Comparison of ENCODE assay signal across 1 cellular context in genomic region chr7:121001234-121001633, GRCh38.
TF ChIP-seq lines count a peak whose summit lies in the region.

No MANE protein-coding gene starts in this region.

TF ChIP-seq in K562, 482 proteins besides CTCF, POLR2A, EP300 and RAD21:
- TF ChIP-seq CREB5 (CRISPR knock-in tag; IDR thresholded peaks at IDR 0.05) (0 out of 2 replicates have a peak, but pooled peaks have one; percentile 41), MAFF (IDR thresholded peaks at IDR 0.05; ENCODE audit: low read length) (peak; percentile 96), ATF3 (IDR thresholded peaks at IDR 0.05) (no peak), ATF3 (CRISPR knock-in tag; conservative IDR thresholded peaks at IDR 0.05) (0 out of 2 replicates have a peak, but pooled peaks have one; percentile 20), MAFK (IDR thresholded peaks at IDR 0.05; ENCODE audit: low read length) (peak; percentile 96), HOXB6 (CRISPR knock-in tag; IDR thresholded peaks at IDR 0.05; ENCODE audit: borderline replicate concordance) (no peak), TAL1 (IDR thresholded peaks at IDR 0.05) (no peak), ZC3H8 (IDR thresholded peaks at IDR 0.05) (no peak), GATA2 (CRISPR knock-in tag; IDR thresholded peaks at IDR 0.05) (no peak), UBTF (IDR thresholded peaks at IDR 0.05; ENCODE audit: borderline replicate concordance in 1 of 2, low read depth in 2 of 2, low read length in 2 of 2) (no peak), ZNF316 (IDR thresholded peaks at IDR 0.05) (peak; percentile 98), CXXC5 (CRISPR knock-in tag; IDR thresholded peaks at IDR 0.05) (no peak), SMAD4 (CRISPR knock-in tag; conservative IDR thresholded peaks at IDR 0.05) (0 out of 2 replicates have a peak, but pooled peaks have one; percentile 40), MECOM (CRISPR knock-in tag; IDR thresholded peaks at IDR 0.05) (peak; percentile 31; the same call in 1 of the 2 replicates), ETV5 (CRISPR knock-in tag; IDR thresholded peaks at IDR 0.05; ENCODE audit: low read depth) (no peak), KDM4B (IDR thresholded peaks at IDR 0.05; ENCODE audit: borderline replicate concordance in 2 of 2, low read depth in 1 of 2) (no peak), KLF10 (CRISPR knock-in tag; IDR thresholded peaks at IDR 0.05) (0 out of 2 replicates have a peak, but pooled peaks have one; percentile 44), ZNF23 (CRISPR knock-in tag; IDR thresholded peaks at IDR 0.05) (no peak), CBFA2T2 (conservative IDR thresholded peaks at IDR 0.05) (no peak), MAFG (tag; conservative IDR thresholded peaks at IDR 0.05) (peak; percentile 92), ZC3H4 (CRISPR knock-in tag; IDR thresholded peaks at IDR 0.05; ENCODE audit: borderline replicate concordance) (no peak), C11orf30 (IDR thresholded peaks at IDR 0.05; ENCODE audit: low read depth) (peak; percentile 95)
- TF ChIP-seq, protein P1, sequence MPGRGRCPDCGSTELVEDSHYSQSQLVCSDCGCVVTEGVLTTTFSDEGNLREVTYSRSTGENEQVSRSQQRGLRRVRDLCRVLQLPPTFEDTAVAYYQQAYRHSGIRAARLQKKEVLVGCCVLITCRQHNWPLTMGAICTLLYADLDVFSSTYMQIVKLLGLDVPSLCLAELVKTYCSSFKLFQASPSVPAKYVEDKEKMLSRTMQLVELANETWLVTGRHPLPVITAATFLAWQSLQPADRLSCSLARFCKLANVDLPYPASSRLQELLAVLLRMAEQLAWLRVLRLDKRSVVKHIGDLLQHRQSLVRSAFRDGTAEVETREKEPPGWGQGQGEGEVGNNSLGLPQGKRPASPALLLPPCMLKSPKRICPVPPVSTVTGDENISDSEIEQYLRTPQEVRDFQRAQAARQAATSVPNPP (IDR thresholded peaks at IDR 0.05; ENCODE audit: borderline replicate concordance, insufficient read depth, insufficient read length): no peak
- TF ChIP-seq, protein P2, sequence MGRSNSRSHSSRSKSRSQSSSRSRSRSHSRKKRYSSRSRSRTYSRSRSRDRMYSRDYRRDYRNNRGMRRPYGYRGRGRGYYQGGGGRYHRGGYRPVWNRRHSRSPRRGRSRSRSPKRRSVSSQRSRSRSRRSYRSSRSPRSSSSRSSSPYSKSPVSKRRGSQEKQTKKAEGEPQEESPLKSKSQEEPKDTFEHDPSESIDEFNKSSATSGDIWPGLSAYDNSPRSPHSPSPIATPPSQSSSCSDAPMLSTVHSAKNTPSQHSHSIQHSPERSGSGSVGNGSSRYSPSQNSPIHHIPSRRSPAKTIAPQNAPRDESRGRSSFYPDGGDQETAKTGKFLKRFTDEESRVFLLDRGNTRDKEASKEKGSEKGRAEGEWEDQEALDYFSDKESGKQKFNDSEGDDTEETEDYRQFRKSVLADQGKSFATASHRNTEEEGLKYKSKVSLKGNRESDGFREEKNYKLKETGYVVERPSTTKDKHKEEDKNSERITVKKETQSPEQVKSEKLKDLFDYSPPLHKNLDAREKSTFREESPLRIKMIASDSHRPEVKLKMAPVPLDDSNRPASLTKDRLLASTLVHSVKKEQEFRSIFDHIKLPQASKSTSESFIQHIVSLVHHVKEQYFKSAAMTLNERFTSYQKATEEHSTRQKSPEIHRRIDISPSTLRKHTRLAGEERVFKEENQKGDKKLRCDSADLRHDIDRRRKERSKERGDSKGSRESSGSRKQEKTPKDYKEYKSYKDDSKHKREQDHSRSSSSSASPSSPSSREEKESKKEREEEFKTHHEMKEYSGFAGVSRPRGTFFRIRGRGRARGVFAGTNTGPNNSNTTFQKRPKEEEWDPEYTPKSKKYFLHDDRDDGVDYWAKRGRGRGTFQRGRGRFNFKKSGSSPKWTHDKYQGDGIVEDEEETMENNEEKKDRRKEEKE (IDR thresholded peaks at IDR 0.05; ENCODE audit: borderline replicate concordance in 1 of 2, control insufficient read depth in 1 of 2, low read depth in 2 of 2, low read length in 1 of 2): no peak
- TF ChIP-seq, protein P3, sequence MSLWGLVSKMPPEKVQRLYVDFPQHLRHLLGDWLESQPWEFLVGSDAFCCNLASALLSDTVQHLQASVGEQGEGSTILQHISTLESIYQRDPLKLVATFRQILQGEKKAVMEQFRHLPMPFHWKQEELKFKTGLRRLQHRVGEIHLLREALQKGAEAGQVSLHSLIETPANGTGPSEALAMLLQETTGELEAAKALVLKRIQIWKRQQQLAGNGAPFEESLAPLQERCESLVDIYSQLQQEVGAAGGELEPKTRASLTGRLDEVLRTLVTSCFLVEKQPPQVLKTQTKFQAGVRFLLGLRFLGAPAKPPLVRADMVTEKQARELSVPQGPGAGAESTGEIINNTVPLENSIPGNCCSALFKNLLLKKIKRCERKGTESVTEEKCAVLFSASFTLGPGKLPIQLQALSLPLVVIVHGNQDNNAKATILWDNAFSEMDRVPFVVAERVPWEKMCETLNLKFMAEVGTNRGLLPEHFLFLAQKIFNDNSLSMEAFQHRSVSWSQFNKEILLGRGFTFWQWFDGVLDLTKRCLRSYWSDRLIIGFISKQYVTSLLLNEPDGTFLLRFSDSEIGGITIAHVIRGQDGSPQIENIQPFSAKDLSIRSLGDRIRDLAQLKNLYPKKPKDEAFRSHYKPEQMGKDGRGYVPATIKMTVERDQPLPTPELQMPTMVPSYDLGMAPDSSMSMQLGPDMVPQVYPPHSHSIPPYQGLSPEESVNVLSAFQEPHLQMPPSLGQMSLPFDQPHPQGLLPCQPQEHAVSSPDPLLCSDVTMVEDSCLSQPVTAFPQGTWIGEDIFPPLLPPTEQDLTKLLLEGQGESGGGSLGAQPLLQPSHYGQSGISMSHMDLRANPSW (CRISPR knock-in tag; IDR thresholded peaks at IDR 0.05): no peak
